In the genomic region with DNA sequence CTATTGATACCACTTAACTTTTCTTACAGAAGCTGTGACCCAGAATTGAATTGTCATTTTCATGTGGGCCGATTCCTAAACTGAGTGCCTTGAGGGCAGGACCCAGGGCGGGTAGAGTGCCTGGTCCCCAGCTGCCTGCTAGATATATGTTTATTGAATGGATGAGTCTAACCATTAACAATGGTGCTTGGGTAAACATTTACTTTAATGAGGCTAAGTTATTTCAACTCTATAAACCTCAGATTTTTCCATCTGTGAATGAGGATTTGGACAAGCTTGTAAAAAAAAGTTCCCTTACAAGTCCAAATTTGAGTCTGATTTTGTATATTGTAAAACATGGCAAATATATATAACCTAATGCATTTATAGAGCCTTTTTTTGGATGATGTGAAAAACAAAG, we compare ENCODE assay signal across 19 cellular contexts.
A peak's percentile ranks its signal among the peaks of the same experiment; 100 is the strongest.
DNase-seq lines count a peak whose midpoint lies in the region; ATAC-seq and TF ChIP-seq lines count a peak whose summit lies in the region.
"Had no signal": no experiment of that assay in that cellular context is flagged by ENCODE, and none has a peak within 500 bp of the region (broad histone marks: within the 10 kb centered on the region; RNA-seq: fewer than 3 reads in every experiment).

No MANE protein-coding gene starts in this region.

- peaks cover 26% of the 10 kb centered on the region for H3F3A ChIP-seq in GM23248 (ENCODE audit: insufficient read depth)

- H3K27ac ChIP-seq in 22Rv1: peak overlapping the region; percentile 52
- peak overlapping the region; percentile 77 for H3K27ac ChIP-seq in GM23248
- peak overlapping the region; percentile 51 for H3K27ac ChIP-seq in RWPE2 (ENCODE audit: poor library complexity, severe bottlenecking)
- H3K27ac ChIP-seq in hepatocyte: peak overlapping the region; percentile 37
- H3K27ac ChIP-seq: upper lobe of right lung had no signal

- H3K4me1 ChIP-seq in GM23248 (ENCODE audit: insufficient read depth) (peaks cover 36% of the 10 kb centered on the region), RWPE2 (ENCODE audit: insufficient read depth, poor library complexity, severe bottlenecking) (peaks cover 34% of the 10 kb centered on the region), hepatocyte (ENCODE audit: insufficient read depth) (peaks cover 19% of the 10 kb centered on the region)
- H3K4me1 ChIP-seq: upper lobe of right lung had no signal

- DNase-seq in GM23248 (no peak), RWPE2 (ENCODE audit: low spot score) (no peak), hepatocyte (ENCODE audit: low spot score) (no peak), iPS-NIHi7 (ENCODE audit: extremely low spot score) (no peak), SIG-M5 (lab: John Stamatoyannopoulos, UW) (no peak)
- DNase-seq in stimulated activated CD8-positive, alpha-beta memory T cell treated with anti-CD3 and anti-CD28 coated beads, Interleukin-4, amount 100 ng/mL, for 48 hours: no peak
- DNase-seq: activated B cell treated with CpG ODN at 0.5 μM for 24 hours; CD4-positive, alpha-beta T cell; effector memory CD8-positive, alpha-beta T cell; hippocampal formation; Kasumi-1; NCI-H82; posterior cingulate gyrus; stimulated activated CD4-positive, alpha-beta T cell treated with anti-CD3 and anti-CD28 coated beads, Interleukin-2, amount 100 ng/mL, for 48 hours; upper lobe of right lung had no signal

- H3K36me3 ChIP-seq in GM23248 (ENCODE audit: low read depth) (no peaks in the 10 kb centered on the region), RWPE2 (ENCODE audit: low read depth) (no peaks in the 10 kb centered on the region), hepatocyte (replicated peaks; ENCODE audit: insufficient read depth, low read depth) (no peaks in the 10 kb centered on the region)
- H3K36me3 ChIP-seq: upper lobe of right lung had no signal

- H3K4me2 ChIP-seq in GM23248 (ENCODE audit: unreplicated experiment): peak overlapping the region; percentile 55
- H3K4me2 ChIP-seq in hepatocyte: peak overlapping the region; percentile 13

- H3K27me3 ChIP-seq in GM23248 (replicated peaks; ENCODE audit: insufficient read depth) (no peaks in the 10 kb centered on the region), RWPE2 (ENCODE audit: insufficient read depth, poor library complexity, severe bottlenecking) (no peaks in the 10 kb centered on the region), hepatocyte (no peaks in the 10 kb centered on the region)
- H3K27me3 ChIP-seq: upper lobe of right lung had no signal

- WGBS in GM23248 (ENCODE audit: low coverage in 1 of 2, low lambda C conversion rate in 2 of 2, missing lambda C conversion rate in 2 of 2), 2 experiments: 52 to 58% methylated on average over 2 of the region's 2 CpGs
- WGBS in hepatocyte (ENCODE audit: low lambda C conversion rate, missing lambda C conversion rate): 33% methylated on average over 2 of the region's 2 CpGs

- in situ Hi-C loops in GM23248 (cut with MboI): no loop called here

- no peaks in the 10 kb centered on the region for H3K9me3 ChIP-seq in GM23248 (ENCODE audit: low read depth)
- H3K9me3 ChIP-seq in RWPE2 (ENCODE audit: severe bottlenecking): no peaks in the 10 kb centered on the region
- no peaks in the 10 kb centered on the region for H3K9me3 ChIP-seq in hepatocyte (ENCODE audit: low read depth)
- H3K9me3 ChIP-seq: upper lobe of right lung had no signal

- H3K9me2 ChIP-seq in GM23248 (ENCODE audit: insufficient read depth) (no peaks in the 10 kb centered on the region), hepatocyte (replicated peaks; ENCODE audit: insufficient read depth) (no peaks in the 10 kb centered on the region)

- H3K9ac ChIP-seq in GM23248: peak overlapping the region; percentile 33

- no peak for TF ChIP-seq CTCF in 22Rv1 (IDR thresholded peaks at IDR 0.05)
- TF ChIP-seq CTCF in RWPE2 (IDR thresholded peaks at IDR 0.05; ENCODE audit: poor library complexity, severe bottlenecking): no peak
- TF ChIP-seq CTCF in hepatocyte (IDR thresholded peaks at IDR 0.05; ENCODE audit: poor library complexity): no peak

- H4K20me1 ChIP-seq in GM23248 (ENCODE audit: insufficient read depth) (no peaks in the 10 kb centered on the region), hepatocyte (ENCODE audit: insufficient read depth, poor library complexity, severe bottlenecking) (no peaks in the 10 kb centered on the region)

- no peak for ATAC-seq in RWPE2 (ENCODE audit: low read depth)
- no peak for ATAC-seq in GM21515 (IDR thresholded peaks at IDR 0.05; ENCODE audit: unreplicated experiment)
- ATAC-seq: activated naive CD4-positive, alpha-beta T cell treated with anti-CD3 and anti-CD28 coated beads, Interleukin-2, amount 50 U/mL, for 72 hours; effector memory CD8-positive, alpha-beta T cell; upper lobe of right lung had no signal

- H3K4me3 ChIP-seq in GM23248 (peak overlapping the region; percentile 2; the same call in 1 of the 2 replicates), RWPE2 (ENCODE audit: severe bottlenecking) (no peak overlapping the region), hepatocyte (no peak overlapping the region)
- H3K4me3 ChIP-seq: SK-N-MC, upper lobe of right lung had no signal

- H3K79me2 ChIP-seq in GM23248 (ENCODE audit: insufficient read depth): no peaks in the 10 kb centered on the region
- no peaks in the 10 kb centered on the region for H3K79me2 ChIP-seq in hepatocyte

- H2AFZ ChIP-seq in GM23248 (peak overlapping the region; percentile 15), hepatocyte (no peak overlapping the region)
